ENCODE assay signal across 21 cellular contexts in the genomic region with DNA sequence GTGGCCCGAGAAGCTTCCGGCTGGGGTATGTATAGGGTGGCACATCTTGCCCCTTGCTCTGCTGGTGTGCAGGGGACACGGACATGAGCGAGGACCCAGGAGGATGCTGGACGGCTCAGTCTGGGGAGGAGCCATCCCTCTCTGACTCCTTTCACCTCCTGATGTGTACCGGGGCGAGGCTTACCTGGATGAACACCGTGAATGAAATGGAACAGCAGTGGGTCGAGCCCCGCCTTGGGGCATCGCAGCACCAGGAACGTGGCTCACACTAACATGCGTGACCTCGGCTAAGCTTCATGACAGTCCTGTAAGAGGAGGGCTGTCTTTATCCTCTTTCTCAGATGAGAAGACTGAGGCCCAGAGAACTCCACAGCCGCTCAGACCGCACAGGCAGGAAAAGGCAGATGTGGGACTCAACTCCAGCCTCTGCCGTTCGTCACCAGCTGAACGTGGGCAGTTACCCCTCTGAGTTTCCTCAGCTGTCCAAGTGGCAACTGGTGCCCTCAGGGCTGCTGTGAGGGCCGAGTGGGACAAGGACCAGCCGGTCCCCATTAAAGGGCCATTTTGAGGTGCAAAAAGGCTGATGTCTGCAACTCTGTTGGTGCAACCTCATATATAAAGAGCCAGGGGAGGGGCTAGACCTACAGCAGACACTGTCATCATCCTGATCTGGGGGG.
"Had no signal": no experiment of that assay in that cellular context is flagged by ENCODE, and none has a peak within 500 bp of the region (broad histone marks: within the 10 kb centered on the region; RNA-seq: fewer than 3 reads in every experiment).

No MANE protein-coding gene starts in this region.

- H3K27ac Mint-ChIP-seq: activated naive CD4-positive, alpha-beta T cell treated with anti-CD3 and anti-CD28 coated beads for 36 hours; activated naive CD8-positive, alpha-beta T cell treated with anti-CD3 and anti-CD28 coated beads, Interleukin-2, amount 10 ng/mL, durations not matched to agents 7 days and 5 days; activated T-helper 2 cell treated with anti-CD3 and anti-CD28 coated beads, Interferon-gamma antibody, Interleukin-2, Interleukin-4, amounts not matched to agents 10 μg/mL and 5 μg/mL and 100 μg/mL, durations not matched to agents 14 hours and 24 hours and 36 hours; natural killer cell treated with Interleukin-12 subunit alpha and Interleukin-12 subunit beta and Interleukin-15 and Interleukin-18, amount 100 ng/mL, for 72 hours; stimulated activated naive CD8-positive, alpha-beta T cell treated with anti-CD3 and anti-CD28 coated beads, Interleukin-15, Interleukin-2, amounts not matched to agents 100 ng/mL and 50 ng/mL, for 24 hours; T-cell; T-helper 2 cell treated with Interferon-gamma antibody and Interleukin-4, amounts not matched to agents 5 μg/mL and 100 μg/mL, for 36 hours had no signal

- H3K9me3 Mint-ChIP-seq: activated naive CD4-positive, alpha-beta T cell treated with anti-CD3 and anti-CD28 coated beads for 36 hours; activated naive CD8-positive, alpha-beta T cell treated with anti-CD3 and anti-CD28 coated beads, Interleukin-2, amount 10 ng/mL, durations not matched to agents 7 days and 5 days; activated T-cell treated with anti-CD3 and anti-CD28 coated beads, Interleukin-2, amount 50 U/mL, for 4 hours; stimulated activated naive CD8-positive, alpha-beta T cell treated with anti-CD3 and anti-CD28 coated beads, Interleukin-15, Interleukin-2, amounts not matched to agents 100 ng/mL and 50 ng/mL, for 24 hours; T-cell had no signal

- H3K4me1 Mint-ChIP-seq: activated naive CD8-positive, alpha-beta T cell treated with anti-CD3 and anti-CD28 coated beads, Interleukin-2, amount 10 ng/mL, durations not matched to agents 7 days and 5 days; T-cell had no signal

- ATAC-seq: activated T-cell treated with anti-CD3 and anti-CD28 coated beads, Interleukin-2, amount 50 U/mL, for 4 hours; heart right ventricle; SK-N-SH treated with all-trans-retinoic acid at 6 μM for 48 hours; T-cell had no signal

- H3K36me3 ChIP-seq: breast epithelium, colonic mucosa, heart right ventricle, transverse colon, uterus had no signal

- H3K27me3 ChIP-seq: colonic mucosa, uterus had no signal

- H3K4me1 ChIP-seq: breast epithelium, colonic mucosa, transverse colon, uterus had no signal

- DNase-seq: activated CD4-positive, alpha-beta T cell treated with anti-CD3 and anti-CD28 coated beads, Interleukin-2, amount 50 U/mL, for 4 hours; activated CD8-positive, alpha-beta memory T cell treated with anti-CD3 and anti-CD28 coated beads, Interleukin-2, amount 50 U/mL, for 48 hours; activated naive CD4-positive, alpha-beta T cell treated with anti-CD3 and anti-CD28 coated beads for 36 hours; activated naive CD8-positive, alpha-beta T cell treated with anti-CD3 and anti-CD28 coated beads, Interleukin-2, amount 10 ng/mL, durations not matched to agents 7 days and 5 days; activated T-cell treated with anti-CD3 and anti-CD28 coated beads, Interleukin-2, amount 50 U/mL, for 4 hours; amniotic stem cell; colonic mucosa; heart right ventricle; islet precursor cell; stimulated activated CD4-positive, alpha-beta T cell treated with anti-CD3 and anti-CD28 coated beads, Interleukin-12 subunit alpha, Interleukin-12 subunit beta, amount 100 ng/mL, for 4 hours; stimulated activated CD4-positive, alpha-beta T cell treated with anti-CD3 and anti-CD28 coated beads, Interleukin-4, amount 100 ng/mL, for 4 hours; T-cell; transverse colon; uterus had no signal

- H3K27ac ChIP-seq: breast epithelium, colonic mucosa, epithelial cell of prostate, heart right ventricle, transverse colon, uterus had no signal

- H3K36me3 Mint-ChIP-seq: activated naive CD8-positive, alpha-beta T cell treated with anti-CD3 and anti-CD28 coated beads, Interleukin-2, amount 10 ng/mL, durations not matched to agents 7 days and 5 days; natural killer cell treated with Interleukin-12 subunit alpha and Interleukin-12 subunit beta and Interleukin-15 and Interleukin-18, amount 100 ng/mL, for 72 hours; T-cell had no signal

- H3K4me3 ChIP-seq: breast epithelium, colonic mucosa, heart right ventricle, transverse colon, uterus had no signal

- H3K27me3 Mint-ChIP-seq: activated naive CD8-positive, alpha-beta T cell treated with anti-CD3 and anti-CD28 coated beads, Interleukin-2, amount 10 ng/mL, durations not matched to agents 7 days and 5 days had no signal

- H3K9me3 ChIP-seq: breast epithelium, colonic mucosa, heart right ventricle, transverse colon, uterus had no signal

- H3K4me3 Mint-ChIP-seq: activated naive CD4-positive, alpha-beta T cell treated with anti-CD3 and anti-CD28 coated beads for 36 hours; activated naive CD8-positive, alpha-beta T cell treated with anti-CD3 and anti-CD28 coated beads, Interleukin-2, amount 10 ng/mL, durations not matched to agents 7 days and 5 days; activated T-cell treated with anti-CD3 and anti-CD28 coated beads, Interleukin-2, amount 50 U/mL, for 4 hours; natural killer cell treated with Interleukin-12 subunit alpha and Interleukin-12 subunit beta and Interleukin-15 and Interleukin-18, amount 100 ng/mL, for 72 hours; stimulated activated naive CD8-positive, alpha-beta T cell treated with anti-CD3 and anti-CD28 coated beads, Interleukin-15, Interleukin-2, amounts not matched to agents 100 ng/mL and 50 ng/mL, for 24 hours; T-cell; T-helper 2 cell treated with Interferon-gamma antibody and Interleukin-4, amounts not matched to agents 5 μg/mL and 100 μg/mL, for 36 hours had no signal
